11 cellular contexts compared by ENCODE assay signal in genomic region chrX:55451125-55451524, GRCh38. TPM values are rescaled to one million over a fixed set of nuclear protein-coding genes. Genes with fewer than 3 reads are reported as not detected.
DNase-seq lines count a peak whose midpoint lies in the region; ATAC-seq and TF ChIP-seq lines count a peak whose summit lies in the region.
"Had no signal": no experiment of that assay in that cellular context is flagged by ENCODE, and none has a peak within 500 bp of the region (broad histone marks: within the 10 kb centered on the region; RNA-seq: fewer than 3 reads in every experiment).

No MANE protein-coding gene starts in this region.

- H3K4me1 ChIP-seq in duodenal mucosa (ENCODE audit: control insufficient read depth in 1 of 2, insufficient read depth in 2 of 2, low read length in 2 of 2): peaks cover 0 to 5% of the 10 kb centered on the region in 2 donors
- no peaks in the 10 kb centered on the region for H3K4me1 ChIP-seq in psoas muscle
- H3K4me1 ChIP-seq: Peyer's patch had no signal

- H3K36me3 ChIP-seq in KOPT-K1 (ENCODE audit: insufficient read depth, low read length): no peaks in the 10 kb centered on the region
- H3K36me3 ChIP-seq in duodenal mucosa (ENCODE audit: control insufficient read depth in 1 of 2, insufficient read depth in 2 of 2, low read length in 2 of 2): no peaks in the 10 kb centered on the region
- H3K36me3 ChIP-seq in psoas muscle (ENCODE audit: insufficient read depth in 1 of 2, low read depth in 1 of 2): no peaks in the 10 kb centered on the region
- H3K36me3 ChIP-seq: Peyer's patch had no signal

- no peak overlapping the region for H3K9ac ChIP-seq in duodenal mucosa (ENCODE audit: low read depth in 1 of 2, low read length in 2 of 2)

- H3K9me3 Mint-ChIP-seq in stimulated activated memory B cell treated with anti-CD40 and anti-IgM and Interleukin-4, amounts not matched to agents 10 μg/mL and 1 μg/mL and 100 μg/mL, for 72 hours: no peaks in the 10 kb centered on the region

- DNase-seq in DMS 273 (lab: John Stamatoyannopoulos, UW; ENCODE audit: unreplicated experiment) (peak; percentile 35), DMS 273 treated with DMSO at 0.1 percent for 48 hours (lab: John Stamatoyannopoulos, UW) (no peak), psoas muscle (no peak), NCI-H345 treated with DMSO at 0.1 percent for 48 hours (lab: John Stamatoyannopoulos, UW; ENCODE audit: unreplicated experiment) (no peak), cerebellar nuclear complex (lab: John Stamatoyannopoulos, UW) (no peak)

- intact Hi-C loops in psoas muscle (cut with DNase I): no loop called here

- H3K4me3 ChIP-seq in duodenal mucosa (ENCODE audit: low read depth in 1 of 2, low read length in 2 of 2): peak overlapping the region; percentile 69 to 74
- H3K4me3 ChIP-seq in psoas muscle: peak overlapping the region; percentile 76

- H3K9me3 ChIP-seq in KOPT-K1 (ENCODE audit: insufficient read depth, low read length, poor library complexity, severe bottlenecking): no peaks in the 10 kb centered on the region
- no peaks in the 10 kb centered on the region for H3K9me3 ChIP-seq in duodenal mucosa (ENCODE audit: control insufficient read depth in 1 of 2, low read length in 2 of 2)
- no peaks in the 10 kb centered on the region for H3K9me3 ChIP-seq in psoas muscle
- H3K9me3 ChIP-seq: Peyer's patch had no signal

- H3K27ac Mint-ChIP-seq in stimulated activated memory B cell treated with anti-CD40 and anti-IgM and Interleukin-4, amounts not matched to agents 10 μg/mL and 1 μg/mL and 100 μg/mL, for 72 hours: no peak overlapping the region

- no peak overlapping the region for H3K4me3 Mint-ChIP-seq in stimulated activated memory B cell treated with anti-CD40 and anti-IgM and Interleukin-4, amounts not matched to agents 10 μg/mL and 1 μg/mL and 100 μg/mL, for 72 hours

- no peak for ATAC-seq in psoas muscle
- no peak for ATAC-seq in stimulated activated memory B cell treated with anti-CD40 and anti-IgM and Interleukin-4, amounts not matched to agents 10 μg/mL and 1 μg/mL and 100 μg/mL, for 72 hours

- H3K36me3 Mint-ChIP-seq in stimulated activated memory B cell treated with anti-CD40 and anti-IgM and Interleukin-4, amounts not matched to agents 10 μg/mL and 1 μg/mL and 100 μg/mL, for 72 hours: no peaks in the 10 kb centered on the region

- 23 to 65% (median 32%) methylated on average over 2 of the region's 2 CpGs for WGBS in psoas muscle, 3 donors

- peak overlapping the region; percentile 71 for H3K27ac ChIP-seq in KOPT-K1 (ENCODE audit: low read depth, low read length, poor library complexity, severe bottlenecking)
- H3K27ac ChIP-seq in duodenal mucosa (ENCODE audit: low read depth, low read length): no peak overlapping the region
- H3K27ac ChIP-seq in psoas muscle: peak overlapping the region; percentile 59
- H3K27ac ChIP-seq: 22Rv1, epithelial cell of prostate had no signal

- no peak for TF ChIP-seq CTCF in psoas muscle (IDR thresholded peaks at IDR 0.05)

- peaks cover 10% of the 10 kb centered on the region for H3K4me1 Mint-ChIP-seq in stimulated activated memory B cell treated with anti-CD40 and anti-IgM and Interleukin-4, amounts not matched to agents 10 μg/mL and 1 μg/mL and 100 μg/mL, for 72 hours

- H3K27me3 ChIP-seq in duodenal mucosa (ENCODE audit: control insufficient read depth in 1 of 2, insufficient read depth in 2 of 2, low read length in 2 of 2): no peaks in the 10 kb centered on the region
- peaks cover 0 to 2% (median 0%) of the 10 kb centered on the region in 3 donors for H3K27me3 ChIP-seq in psoas muscle (ENCODE audit: insufficient read depth in 3 of 3, low read length in 2 of 3)
- H3K27me3 ChIP-seq: Peyer's patch had no signal

- no peaks in the 10 kb centered on the region for H3K27me3 Mint-ChIP-seq in stimulated activated memory B cell treated with anti-CD40 and anti-IgM and Interleukin-4, amounts not matched to agents 10 μg/mL and 1 μg/mL and 100 μg/mL, for 72 hours

RNA-seq across cellular contexts. Expression of gene MAGEH1, which starts 0.8 kb away (rescaled TPM):
- 10 to 100 TPM in 1 of 4 donors, 1 to 10 TPM in 3; 5.8 to 10.6 (median 7.6) TPM for total RNA-seq in psoas muscle
- polyA plus RNA-seq in psoas muscle: 10 to 100 TPM in 1 of 3 donors, 1 to 10 TPM in 2; 7.0 to 20.4 (median 8.2) TPM

RNA-seq across cellular contexts. Expression of gene USP51, which starts 38.5 kb away (rescaled TPM):
- total RNA-seq in psoas muscle: 1 to 10 TPM in 1 of 4 donors, under 1 TPM in 3; 0.32 to 1.2 (median 0.42) TPM
- polyA plus RNA-seq in psoas muscle: under 1 TPM; 0.07 to 0.27 (median 0.27) TPM
